Comparison of ENCODE assay signal across 8 cellular contexts in the genomic region with DNA sequence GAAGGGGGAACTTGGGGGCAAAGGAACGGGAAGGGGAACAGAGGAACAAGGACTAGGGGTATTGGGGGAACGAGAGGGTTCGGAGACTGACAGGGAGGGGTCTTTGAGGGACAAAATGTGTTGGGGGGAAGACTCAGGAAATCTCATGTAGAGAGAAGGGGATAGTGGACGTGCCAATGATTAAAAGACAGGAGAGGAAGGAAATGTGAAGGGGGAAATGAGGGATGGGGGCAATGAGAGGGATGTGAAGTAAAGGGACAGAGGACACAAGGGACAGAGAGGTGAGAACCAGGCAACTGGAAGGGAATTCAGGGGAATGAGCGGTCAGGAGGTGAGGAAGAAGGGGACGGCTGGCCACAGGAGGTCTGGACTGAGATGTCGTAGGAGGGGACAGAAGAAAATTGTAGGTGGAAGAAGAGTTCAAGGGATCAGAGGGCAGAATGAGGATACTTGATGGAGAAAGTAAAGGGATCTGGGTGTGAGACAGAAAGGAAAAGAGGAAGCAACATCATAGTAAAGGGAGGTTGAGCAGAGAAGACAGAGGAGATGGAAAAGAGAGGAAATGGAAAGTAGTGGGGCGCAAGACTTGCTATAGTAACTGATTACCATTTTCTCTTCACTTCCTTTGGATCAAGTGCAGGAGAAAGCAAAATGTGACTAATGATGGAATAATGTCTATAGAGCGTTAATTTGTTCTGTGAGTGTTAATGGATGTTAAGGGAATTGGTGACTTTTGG. TPM values are rescaled to one million over a fixed set of nuclear protein-coding genes. Genes with fewer than 3 reads are reported as not detected.
A peak's percentile ranks its signal among the peaks of the same experiment; 100 is the strongest.
DNase-seq lines count a peak whose midpoint lies in the region; ATAC-seq lines count a peak whose summit lies in the region.

No MANE protein-coding gene starts in this region.

- peak overlapping the region; percentile 99 for H3K4me3 Mint-ChIP-seq in T-helper 2 cell treated with Interferon-gamma antibody and Interleukin-4, amounts not matched to agents 5 μg/mL and 100 μg/mL, for 36 hours

- H3K27me3 ChIP-seq in trophoblast cell (ENCODE audit: insufficient read depth, low read length) = no peaks in the 10 kb centered on the region

- peak overlapping the region; percentile 55 for H3K18ac ChIP-seq in trophoblast cell (ENCODE audit: low read length)

- no peaks in the 10 kb centered on the region for H3K9me3 Mint-ChIP-seq in T-helper 2 cell treated with Interferon-gamma antibody and Interleukin-4, amounts not matched to agents 5 μg/mL and 100 μg/mL, for 36 hours

- H3K23ac ChIP-seq in trophoblast cell (ENCODE audit: low read length) = no peak overlapping the region

- H2AK5ac ChIP-seq in trophoblast cell (ENCODE audit: low read length) = peak overlapping the region; percentile 2

- no peak overlapping the region for H2BK12ac ChIP-seq in trophoblast cell (ENCODE audit: low read length)

- H3K79me2 ChIP-seq in trophoblast cell (ENCODE audit: control insufficient read depth, insufficient read depth, low read length, poor library complexity) = peaks cover 4% of the 10 kb centered on the region

- H4K12ac ChIP-seq in trophoblast cell (ENCODE audit: low read depth, low read length) = peak overlapping the region; percentile 3

- peak overlapping the region; percentile 28 for H4K91ac ChIP-seq in trophoblast cell (ENCODE audit: low read depth, low read length)

- ATAC-seq in HG02938 (IDR thresholded peaks at IDR 0.05; ENCODE audit: unreplicated experiment) = no peak

- H2BK5ac ChIP-seq in trophoblast cell (ENCODE audit: low read depth, low read length, poor library complexity) = no peak overlapping the region

- H3K36me3 Mint-ChIP-seq in T-helper 2 cell treated with Interferon-gamma antibody and Interleukin-4, amounts not matched to agents 5 μg/mL and 100 μg/mL, for 36 hours (ENCODE audit: low read depth) = peaks cover 23% of the 10 kb centered on the region

- peak overlapping the region; percentile 10 for H3K14ac ChIP-seq in trophoblast cell (ENCODE audit: low read length)

- H3K4me1 ChIP-seq in trophoblast cell (ENCODE audit: control insufficient read depth in 1 of 2, insufficient read depth in 2 of 2, low read length in 2 of 2) = peaks cover 0 to 10% of the 10 kb centered on the region in 2 experiments

- H3K27ac Mint-ChIP-seq in T-helper 2 cell treated with Interferon-gamma antibody and Interleukin-4, amounts not matched to agents 5 μg/mL and 100 μg/mL, for 36 hours = peak overlapping the region; percentile 95

- H3K4me2 ChIP-seq in trophoblast cell (ENCODE audit: low read length) = peak overlapping the region; percentile 95

- H2AFZ ChIP-seq in trophoblast cell (ENCODE audit: insufficient read depth, low read length, poor library complexity) = peak overlapping the region; percentile 89

- DNase-seq in T-helper 2 cell treated with Interferon-gamma antibody and Interleukin-4, amounts not matched to agents 5 μg/mL and 100 μg/mL, for 36 hours (ENCODE audit: low spot score) = no peak
- DNase-seq in T-helper 2 cell = no peak
- peak; percentile 83 for DNase-seq in SIG-M5 treated with dmso at 0.1 percent for 504 hours (lab: John Stamatoyannopoulos, UW; ENCODE audit: unreplicated experiment)
- no peak for DNase-seq in epithelial cell of prostate (ENCODE audit: low read depth, low spot score)
- peak in 1 of 2 donors; percentile 37 for DNase-seq in trophoblast cell
- DNase-seq in NCI-H446 (lab: John Stamatoyannopoulos, UW) = no peak
- no peak for DNase-seq in activated CD4-positive, alpha-beta T cell treated with anti-CD3 and anti-CD28 coated beads for 1 hour

- H3K79me1 ChIP-seq in trophoblast cell (ENCODE audit: low read length) = peaks cover 4% of the 10 kb centered on the region

- H3K9me3 ChIP-seq in trophoblast cell (ENCODE audit: insufficient read depth, low read depth, low read length) = no peaks in the 10 kb centered on the region

- H3K27me3 Mint-ChIP-seq in T-helper 2 cell treated with Interferon-gamma antibody and Interleukin-4, amounts not matched to agents 5 μg/mL and 100 μg/mL, for 36 hours (ENCODE audit: low read depth) = no peaks in the 10 kb centered on the region

- no CpG with 5 or more reads among the region's 9 CpGs for WGBS in trophoblast cell (ENCODE audit: extremely low coverage, insufficient coverage, insufficient read length)

- H4K8ac ChIP-seq in trophoblast cell (ENCODE audit: low read depth, low read length) = peak overlapping the region; percentile 95

- H3K4me1 Mint-ChIP-seq in T-helper 2 cell treated with Interferon-gamma antibody and Interleukin-4, amounts not matched to agents 5 μg/mL and 100 μg/mL, for 36 hours (ENCODE audit: low read depth) = peaks cover 52% of the 10 kb centered on the region

- H3K4ac ChIP-seq in trophoblast cell (ENCODE audit: low read depth, low read length) = no peak overlapping the region

- H3K4me3 ChIP-seq in trophoblast cell (ENCODE audit: low read depth, low read length) = peak overlapping the region; percentile 79

- H3K36me3 ChIP-seq in trophoblast cell (ENCODE audit: control insufficient read depth in 1 of 2, insufficient read depth in 2 of 2, low read length in 2 of 2) = no peaks in the 10 kb centered on the region

- H3K9ac ChIP-seq in trophoblast cell (ENCODE audit: low read length) = peak overlapping the region; percentile 68

- no peak overlapping the region for H2BK120ac ChIP-seq in trophoblast cell (ENCODE audit: insufficient read depth, low read length, poor library complexity)

- H3K27ac ChIP-seq in epithelial cell of prostate = peak overlapping the region; percentile 22
- no peak overlapping the region for H3K27ac ChIP-seq in trophoblast cell (ENCODE audit: low read depth, low read length)

RNA-seq across cellular contexts. Expression of gene RAB8B, which starts 0.7 kb away (rescaled TPM):
- polyA plus RNA-seq in trophoblast cell (2013) = 72.5 and 74.2 TPM in 2 replicates

RNA-seq across cellular contexts. Expression of gene RPS27L, which starts 32.8 kb away (rescaled TPM):
- 222 TPM in 2 replicates for polyA plus RNA-seq in trophoblast cell (2013)
